ENCODE assay signal across 16 cellular contexts in the genomic region with DNA sequence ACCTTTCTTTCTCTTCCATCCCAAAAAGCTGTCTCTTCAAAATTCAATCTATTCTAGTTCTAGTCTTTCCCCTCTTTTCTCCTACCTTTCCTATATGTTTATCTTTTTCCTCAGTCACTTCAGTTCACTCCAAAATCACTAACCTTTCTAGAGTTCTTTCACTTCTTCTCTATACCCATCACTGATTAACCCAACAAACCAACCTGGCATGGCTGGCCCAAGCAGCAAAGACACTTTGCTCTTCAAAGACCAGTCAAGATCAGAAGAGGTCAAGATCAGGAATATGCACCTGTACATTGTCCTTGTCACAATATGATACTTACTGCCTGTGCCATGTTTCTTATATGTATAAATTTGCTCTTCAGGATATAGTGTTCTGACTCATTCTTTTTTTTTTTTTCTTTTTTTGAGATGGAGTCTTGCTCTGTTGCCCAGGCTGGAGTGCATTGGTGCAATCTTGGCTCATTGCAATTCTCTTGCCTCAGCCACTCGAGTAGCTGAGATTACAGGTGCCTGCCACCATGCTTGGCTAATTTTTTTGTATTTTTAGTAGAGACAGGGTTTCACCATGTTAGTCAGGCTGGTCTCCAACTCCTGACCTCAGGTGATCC.
DNase-seq lines count a peak whose midpoint lies in the region; ATAC-seq and FAIRE-seq lines count a peak whose summit lies in the region.
"Had no signal": no experiment of that assay in that cellular context is flagged by ENCODE, and none has a peak within 500 bp of the region (broad histone marks: within the 10 kb centered on the region; RNA-seq: fewer than 3 reads in every experiment).

No MANE protein-coding gene starts in this region.

- H3K36me3 Mint-ChIP-seq in memory B cell: peaks cover 14% of the 10 kb centered on the region
- H3K36me3 Mint-ChIP-seq: CD4-positive, alpha-beta memory T cell had no signal

- peaks cover 10% of the 10 kb centered on the region for H3K4me1 Mint-ChIP-seq in memory B cell
- H3K4me1 Mint-ChIP-seq: CD4-positive, alpha-beta memory T cell had no signal

- H3K27me3 Mint-ChIP-seq in memory B cell: no peaks in the 10 kb centered on the region
- H3K27me3 Mint-ChIP-seq: B cell; CD4-positive, alpha-beta memory T cell had no signal

- peak overlapping the region; percentile 1 for H3K27ac Mint-ChIP-seq in memory B cell
- H3K27ac Mint-ChIP-seq: B cell; CD4-positive, alpha-beta memory T cell had no signal

- ATAC-seq in GM18861 (IDR thresholded peaks at IDR 0.05; ENCODE audit: unreplicated experiment) (peak; percentile 79), HG03108 (IDR thresholded peaks at IDR 0.05; ENCODE audit: unreplicated experiment) (peak; percentile 72), memory B cell (ENCODE audit: low read depth) (no peak), HG02678 (IDR thresholded peaks at IDR 0.05; ENCODE audit: unreplicated experiment) (no peak)
- ATAC-seq: HepG2 had no signal

- peak; percentile 2 for DNase-seq in GM19239 (ENCODE audit: insufficient read length, low spot score)
- no peak for DNase-seq in memory B cell (ENCODE audit: low spot score in 2 of 2)
- DNase-seq in dermis blood vessel endothelial cell: no peak
- DNase-seq in DMS114 treated with DMSO at 0.1 percent for 48 hours (lab: John Stamatoyannopoulos, UW; ENCODE audit: unreplicated experiment): no peak
- DNase-seq: C1 segment of cervical spinal cord; CD4-positive, alpha-beta memory T cell; DMS153; GF-D8; HCEC 1CT had no signal

- H3K9me3 Mint-ChIP-seq in memory B cell: no peaks in the 10 kb centered on the region

- no peak overlapping the region for H3K4me3 Mint-ChIP-seq in memory B cell
- H3K4me3 Mint-ChIP-seq: B cell; CD4-positive, alpha-beta memory T cell had no signal

- FAIRE-seq in GM19239 (lab: Jason Lieb, UNC): no peak
- FAIRE-seq: A204.1, HepG2, HTR-8/SVneo had no signal

Comparison
In these comparisons a context has a peak if more than half of its experiments do, and no peak if none do; other contexts are left out.
1. ATAC-seq: peak in GM18861 (single experiment) and HG03108 (single experiment); none in memory B cell (single experiment) and HG02678 (single experiment).